30 cellular contexts compared by ENCODE assay signal in genomic region chr4:131408102-131408501, GRCh38.
"Had no signal": no experiment of that assay in that cellular context is flagged by ENCODE, and none has a peak within 500 bp of the region (broad histone marks: within the 10 kb centered on the region; RNA-seq: fewer than 3 reads in every experiment).

No MANE protein-coding gene starts in this region.

- H3K27ac Mint-ChIP-seq: activated CD4-positive, alpha-beta memory T cell treated with anti-CD3 and anti-CD28 coated beads, Interleukin-2, amount 10 ng/mL, durations not matched to agents 7 days and 5 days; activated CD4-positive, alpha-beta T cell treated with anti-CD3 and anti-CD28 coated beads for 36 hours; activated CD4-positive, alpha-beta T cell treated with anti-CD3 and anti-CD28 coated beads, Interleukin-2, amount 10 ng/mL, durations not matched to agents 24 days and 14 days; activated naive CD4-positive, alpha-beta T cell treated with anti-CD3 and anti-CD28 coated beads, Interleukin-2, amount 10 ng/mL, durations not matched to agents 7 days and 5 days; activated naive CD4-positive, alpha-beta T cell treated with anti-CD3 and anti-CD28 coated beads, Interleukin-2, amount 50 U/mL, for 72 hours; activated naive CD8-positive, alpha-beta T cell treated with anti-CD3 and anti-CD28 coated beads, Interleukin-2, amount 10 ng/mL, durations not matched to agents 7 days and 5 days; activated T-cell treated with anti-CD3 and anti-CD28 coated beads, Interleukin-2, amount 50 U/mL, for 24 hours; activated T-cell treated with anti-CD3 and anti-CD28 coated beads, Interleukin-2, amount 50 U/mL, for 72 hours; brain had no signal

- H3K4me1 Mint-ChIP-seq: activated CD4-positive, alpha-beta memory T cell treated with anti-CD3 and anti-CD28 coated beads, Interleukin-2, amount 10 ng/mL, durations not matched to agents 7 days and 5 days; activated CD4-positive, alpha-beta T cell treated with anti-CD3 and anti-CD28 coated beads for 36 hours; activated CD4-positive, alpha-beta T cell treated with anti-CD3 and anti-CD28 coated beads, Interleukin-2, amount 10 ng/mL, durations not matched to agents 24 days and 14 days; activated naive CD4-positive, alpha-beta T cell treated with anti-CD3 and anti-CD28 coated beads, Interleukin-2, amount 10 ng/mL, durations not matched to agents 7 days and 5 days; activated naive CD8-positive, alpha-beta T cell treated with anti-CD3 and anti-CD28 coated beads, Interleukin-2, amount 10 ng/mL, durations not matched to agents 7 days and 5 days; brain had no signal

- DNase-seq: activated CD4-positive, alpha-beta memory T cell treated with anti-CD3 and anti-CD28 coated beads, Interleukin-2, amount 10 ng/mL, durations not matched to agents 7 days and 5 days; activated CD4-positive, alpha-beta T cell treated with anti-CD3 and anti-CD28 coated beads for 36 hours; activated CD4-positive, alpha-beta T cell treated with anti-CD3 and anti-CD28 coated beads, Interleukin-2, amount 10 ng/mL, durations not matched to agents 24 days and 14 days; activated CD4-positive, alpha-beta T cell treated with anti-CD3 and anti-CD28 coated beads, Interleukin-2, amount 50 U/mL, for 4 hours; activated CD4-positive, CD25-positive, alpha-beta regulatory T cell; activated CD4-positive, CD25-positive, alpha-beta regulatory T cell treated with anti-CD3 and anti-CD28 coated beads, Interleukin-2, amount 50 U/mL, for 72 hours; activated CD8-positive, alpha-beta memory T cell treated with anti-CD3 and anti-CD28 coated beads, Interleukin-2, amount 50 U/mL, for 48 hours; activated gamma-delta T cell; activated naive CD4-positive, alpha-beta T cell; activated naive CD4-positive, alpha-beta T cell treated with anti-CD3 and anti-CD28 coated beads, Interleukin-2, amount 10 ng/mL, durations not matched to agents 7 days and 5 days; activated naive CD8-positive, alpha-beta T cell treated with anti-CD3 and anti-CD28 coated beads, Interleukin-2, amount 10 ng/mL, durations not matched to agents 7 days and 5 days; activated T-cell treated with anti-CD3 and anti-CD28 coated beads for 4 hours; activated T-cell treated with anti-CD3 and anti-CD28 coated beads, Interleukin-2, amount 50 U/mL, for 24 hours; activated T-cell treated with anti-CD3 and anti-CD28 coated beads, Interleukin-2, amount 50 U/mL, for 72 hours; central memory CD4-positive, alpha-beta T cell; cerebellar nuclear complex; colonic mucosa; effector CD8-positive, alpha-beta T cell; esophagus squamous epithelium; foreskin melanocyte; head of caudate nucleus; T-helper 2 cell had no signal

- H3K36me3 Mint-ChIP-seq: activated naive CD4-positive, alpha-beta T cell treated with anti-CD3 and anti-CD28 coated beads, Interleukin-2, amount 10 ng/mL, durations not matched to agents 7 days and 5 days; activated naive CD8-positive, alpha-beta T cell treated with anti-CD3 and anti-CD28 coated beads, Interleukin-2, amount 10 ng/mL, durations not matched to agents 7 days and 5 days; brain had no signal

- H3K4me1 ChIP-seq: ascending aorta, breast epithelium, colonic mucosa, esophagus squamous epithelium, gastroesophageal sphincter had no signal

- H3K27me3 ChIP-seq: ascending aorta, breast epithelium, cardiac muscle cell, colonic mucosa, esophagus squamous epithelium, gastroesophageal sphincter had no signal

- H3K27ac ChIP-seq: ascending aorta, breast epithelium, cardiac muscle cell, colonic mucosa, epithelial cell of prostate, esophagus squamous epithelium, gastroesophageal sphincter had no signal

- H3K36me3 ChIP-seq: ascending aorta, breast epithelium, cardiac muscle cell, colonic mucosa, esophagus squamous epithelium, gastroesophageal sphincter had no signal

- FAIRE-seq: endothelial cell of umbilical vein had no signal

- H3K4me3 ChIP-seq: ascending aorta, breast epithelium, cardiac muscle cell, colonic mucosa, esophagus squamous epithelium, gastroesophageal sphincter had no signal

- ATAC-seq: activated CD4-positive, alpha-beta T cell treated with anti-CD3 and anti-CD28 coated beads for 36 hours; activated naive CD4-positive, alpha-beta T cell treated with anti-CD3 and anti-CD28 coated beads, Interleukin-2, amount 50 U/mL, for 72 hours; activated T-cell treated with anti-CD3 and anti-CD28 coated beads, Interleukin-2, amount 50 U/mL, for 72 hours; gastroesophageal sphincter had no signal

- H3K4me3 Mint-ChIP-seq: activated CD4-positive, alpha-beta memory T cell treated with anti-CD3 and anti-CD28 coated beads, Interleukin-2, amount 10 ng/mL, durations not matched to agents 7 days and 5 days; activated CD4-positive, alpha-beta T cell treated with anti-CD3 and anti-CD28 coated beads for 36 hours; activated CD4-positive, alpha-beta T cell treated with anti-CD3 and anti-CD28 coated beads, Interleukin-2, amount 10 ng/mL, durations not matched to agents 24 days and 14 days; activated naive CD4-positive, alpha-beta T cell treated with anti-CD3 and anti-CD28 coated beads, Interleukin-2, amount 10 ng/mL, durations not matched to agents 7 days and 5 days; activated naive CD8-positive, alpha-beta T cell treated with anti-CD3 and anti-CD28 coated beads, Interleukin-2, amount 10 ng/mL, durations not matched to agents 7 days and 5 days; activated T-cell treated with anti-CD3 and anti-CD28 coated beads, Interleukin-2, amount 50 U/mL, for 24 hours; activated T-cell treated with anti-CD3 and anti-CD28 coated beads, Interleukin-2, amount 50 U/mL, for 72 hours; brain had no signal

- H3K9me3 ChIP-seq: ascending aorta, colonic mucosa had no signal

- H3K27me3 Mint-ChIP-seq: activated CD4-positive, alpha-beta memory T cell treated with anti-CD3 and anti-CD28 coated beads, Interleukin-2, amount 10 ng/mL, durations not matched to agents 7 days and 5 days; activated CD4-positive, alpha-beta T cell treated with anti-CD3 and anti-CD28 coated beads for 36 hours; activated CD4-positive, alpha-beta T cell treated with anti-CD3 and anti-CD28 coated beads, Interleukin-2, amount 10 ng/mL, durations not matched to agents 24 days and 14 days; activated naive CD4-positive, alpha-beta T cell treated with anti-CD3 and anti-CD28 coated beads, Interleukin-2, amount 10 ng/mL, durations not matched to agents 7 days and 5 days; activated naive CD8-positive, alpha-beta T cell treated with anti-CD3 and anti-CD28 coated beads, Interleukin-2, amount 10 ng/mL, durations not matched to agents 7 days and 5 days; activated T-cell treated with anti-CD3 and anti-CD28 coated beads, Interleukin-2, amount 50 U/mL, for 24 hours; brain had no signal
